8 cellular contexts compared by ENCODE assay signal in genomic region chr16:57446530-57447141, GRCh38. TPM values are rescaled to one million over a fixed set of nuclear protein-coding genes. Genes with fewer than 3 reads are reported as not detected.
DNase-seq lines count a peak whose midpoint lies in the region; ATAC-seq and TF ChIP-seq lines count a peak whose summit lies in the region.

No MANE protein-coding gene starts in this region.

- H2AFZ ChIP-seq in neural progenitor cell (replicated peaks): peak overlapping the region; percentile 80

- H3K4me1 ChIP-seq in neural progenitor cell: no peaks in the 10 kb centered on the region

- H3F3A ChIP-seq in neural progenitor cell (ENCODE audit: low read depth): no peaks in the 10 kb centered on the region

- H3K4me3 ChIP-seq in fibroblast of the aortic adventitia (ENCODE audit: low read depth, low read length) (peak overlapping the region; percentile 97), neural progenitor cell (peak overlapping the region; percentile 91)

- POLR2A ChIA-PET in activated CD8-positive, alpha-beta T cell treated with anti-CD3 and anti-CD28 coated beads for 36 hours (lab: Charles Lee): interaction anchor here (0.6 to 3.2 kb wide), 19 partner anchors 8 to 451 kb away, joined by 3 to 20 read pairs (median 6); partner anchors contain the start of genes DOK4 and POLR2C

- H4K20me1 ChIP-seq in neural progenitor cell (ENCODE audit: low read depth): no peaks in the 10 kb centered on the region

- ATAC-seq in activated CD8-positive, alpha-beta T cell treated with anti-CD3 and anti-CD28 coated beads for 36 hours: peak; percentile 29
- ATAC-seq in GM19328 (IDR thresholded peaks at IDR 0.05; ENCODE audit: unreplicated experiment): no peak

- H3K4me2 ChIP-seq in neural progenitor cell: peak overlapping the region; percentile 92

- H3K9me3 Mint-ChIP-seq in HFFc6: no peaks in the 10 kb centered on the region
- H3K9me3 Mint-ChIP-seq in activated CD8-positive, alpha-beta T cell treated with anti-CD3 and anti-CD28 coated beads for 36 hours: peaks cover 1% of the 10 kb centered on the region
- no peaks in the 10 kb centered on the region for H3K9me3 Mint-ChIP-seq in neural progenitor cell

- H3K27ac Mint-ChIP-seq in HFFc6 (peak overlapping the region; percentile 90), neural progenitor cell (peak overlapping the region; percentile 94)
- H3K27ac Mint-ChIP-seq in activated CD8-positive, alpha-beta T cell treated with anti-CD3 and anti-CD28 coated beads for 36 hours: peak overlapping the region; percentile 91

- H3K4me1 Mint-ChIP-seq in HFFc6 (ENCODE audit: low read depth) (peaks cover 31% of the 10 kb centered on the region), neural progenitor cell (peaks cover 17% of the 10 kb centered on the region)
- peaks cover 47% of the 10 kb centered on the region for H3K4me1 Mint-ChIP-seq in activated CD8-positive, alpha-beta T cell treated with anti-CD3 and anti-CD28 coated beads for 36 hours (ENCODE audit: low read depth)

- peak overlapping the region; percentile 88 for H3K9ac ChIP-seq in neural progenitor cell

- H3K36me3 Mint-ChIP-seq in HFFc6 (ENCODE audit: low read depth) (peaks cover 8% of the 10 kb centered on the region; the same call in 1 of the 2 replicates), neural progenitor cell (peaks cover 12% of the 10 kb centered on the region)
- peaks cover 29% of the 10 kb centered on the region for H3K36me3 Mint-ChIP-seq in activated CD8-positive, alpha-beta T cell treated with anti-CD3 and anti-CD28 coated beads for 36 hours (ENCODE audit: low read depth)

- intact Hi-C loops in activated CD8-positive, alpha-beta T cell treated with anti-CD3 and anti-CD28 coated beads for 36 hours (cut with micrococcal nuclease): no loop called here

- DNase-seq in SIG-M5 treated with dmso at 0.1 percent for 504 hours (lab: John Stamatoyannopoulos, UW; ENCODE audit: unreplicated experiment): peak; percentile 10
- DNase-seq in SIG-M5 (lab: John Stamatoyannopoulos, UW): no peak
- peak; percentile 10 for DNase-seq in HFFc6
- DNase-seq in NAMALWA (ENCODE audit: low spot score): peak; percentile 76
- DNase-seq in activated CD8-positive, alpha-beta T cell treated with anti-CD3 and anti-CD28 coated beads for 36 hours: peak; percentile 37
- DNase-seq in fibroblast of the aortic adventitia (ENCODE audit: low read depth): peak; percentile 35
- no peak for DNase-seq in neural progenitor cell (ENCODE audit: low spot score)

- peaks cover 57% of the 10 kb centered on the region for H3K79me2 ChIP-seq in neural progenitor cell (ENCODE audit: low read depth)

- H3K27me3 Mint-ChIP-seq in HFFc6 (ENCODE audit: insufficient read depth) (no peaks in the 10 kb centered on the region; the same call in 1 of the 2 replicates), neural progenitor cell (ENCODE audit: insufficient read depth, low read depth) (peaks cover 2% of the 10 kb centered on the region)
- H3K27me3 Mint-ChIP-seq in activated CD8-positive, alpha-beta T cell treated with anti-CD3 and anti-CD28 coated beads for 36 hours: no peaks in the 10 kb centered on the region

- no peaks in the 10 kb centered on the region for H3K36me3 ChIP-seq in neural progenitor cell

- CTCF ChIA-PET in activated CD8-positive, alpha-beta T cell treated with anti-CD3 and anti-CD28 coated beads for 36 hours (lab: Charles Lee): interaction anchor here (0.8 to 4.9 kb wide), 11 partner anchors 8 to 202 kb away, joined by 3 to 40 read pairs (median 7); partner anchors contain the start of gene POLR2C

- no peak overlapping the region for H3K27ac ChIP-seq in neural progenitor cell

- H3K4me3 Mint-ChIP-seq in HFFc6: peak overlapping the region; percentile 98
- H3K4me3 Mint-ChIP-seq in activated CD8-positive, alpha-beta T cell treated with anti-CD3 and anti-CD28 coated beads for 36 hours: peak overlapping the region; percentile 94
- H3K4me3 Mint-ChIP-seq in neural progenitor cell: peak overlapping the region; percentile 95

- H3K27me3 ChIP-seq in neural progenitor cell: no peaks in the 10 kb centered on the region

- H3K9me3 ChIP-seq in neural progenitor cell (ENCODE audit: low read depth): no peaks in the 10 kb centered on the region

- TF ChIP-seq CTCF in HFFc6 (IDR thresholded peaks at IDR 0.05) (no peak), fibroblast of the aortic adventitia (IDR thresholded peaks at IDR 0.05; ENCODE audit: insufficient read depth, low read length) (no peak), neural progenitor cell (IDR thresholded peaks at IDR 0.05) (no peak)
- TF ChIP-seq CTCF in activated CD8-positive, alpha-beta T cell treated with anti-CD3 and anti-CD28 coated beads for 36 hours (IDR thresholded peaks at IDR 0.05): no peak

RNA-seq across cellular contexts. Expression of gene CIAPIN1, which starts 0.5 kb away (rescaled TPM):
- total RNA-seq in HFFc6 (2021; fragmentation: NEBNext Ultra II Directional; extraction: Animal tissue kit (Norgen Biotek cat#: 25700)): 10 to 100 TPM; 37.5 to 49.0 (median 46.8) TPM
- total RNA-seq in activated CD8-positive, alpha-beta T cell treated with anti-CD3 and anti-CD28 coated beads for 36 hours: 10 to 100 TPM; 53.3 to 53.4 TPM
- total RNA-seq in fibroblast of the aortic adventitia (ENCODE audit: low replicate concordance) (39.3 and 53.9 TPM in 2 replicates), neural progenitor cell (ENCODE audit: low replicate concordance) (89.2 and 95.9 TPM in 2 replicates)

RNA-seq across cellular contexts. Expression of gene COQ9, which starts 0.6 kb away (rescaled TPM):
- 10 to 100 TPM; 28.0 to 34.2 (median 30.7) TPM for total RNA-seq in HFFc6 (2021; fragmentation: NEBNext Ultra II Directional; extraction: Animal tissue kit (Norgen Biotek cat#: 25700))
- 10 to 100 TPM; 39.3 to 39.6 TPM for total RNA-seq in activated CD8-positive, alpha-beta T cell treated with anti-CD3 and anti-CD28 coated beads for 36 hours
- total RNA-seq in fibroblast of the aortic adventitia (ENCODE audit: low replicate concordance): 30.9 and 40.0 TPM in 2 replicates
- 20.2 and 20.3 TPM in 2 replicates for total RNA-seq in neural progenitor cell (ENCODE audit: low replicate concordance)

RNA-seq across cellular contexts. Expression of gene POLR2C, which starts 15.8 kb away (rescaled TPM):
- total RNA-seq in HFFc6 (2021; fragmentation: NEBNext Ultra II Directional; extraction: Animal tissue kit (Norgen Biotek cat#: 25700)): 10 to 100 TPM; 66.0 to 79.4 (median 71.3) TPM
- 10 to 100 TPM; 62.4 to 63.0 TPM for total RNA-seq in activated CD8-positive, alpha-beta T cell treated with anti-CD3 and anti-CD28 coated beads for 36 hours
- total RNA-seq in fibroblast of the aortic adventitia (ENCODE audit: low replicate concordance): 26.1 and 76.6 TPM in 2 replicates
- 58.4 and 97.4 TPM in 2 replicates for total RNA-seq in neural progenitor cell (ENCODE audit: low replicate concordance)

RNA-seq across cellular contexts. Expression of gene DOK4, which starts 39.7 kb away (rescaled TPM):
- 10 to 100 TPM; 24.4 to 28.9 (median 24.9) TPM for total RNA-seq in HFFc6 (2021; fragmentation: NEBNext Ultra II Directional; extraction: Animal tissue kit (Norgen Biotek cat#: 25700))
- 1 to 10 TPM; 4.6 to 5.1 TPM for total RNA-seq in activated CD8-positive, alpha-beta T cell treated with anti-CD3 and anti-CD28 coated beads for 36 hours
- total RNA-seq in fibroblast of the aortic adventitia (ENCODE audit: low replicate concordance): 19.5 and 29.6 TPM in 2 replicates
- total RNA-seq in neural progenitor cell (ENCODE audit: low replicate concordance): 10.5 and 27.4 TPM in 2 replicates

RNA-seq across cellular contexts. Expression of gene CCL17, which starts 42.1 kb away (rescaled TPM):
- not detected for total RNA-seq in HFFc6 (2021; fragmentation: NEBNext Ultra II Directional; extraction: Animal tissue kit (Norgen Biotek cat#: 25700))
- 1 to 10 TPM; 2.1 to 2.9 TPM for total RNA-seq in activated CD8-positive, alpha-beta T cell treated with anti-CD3 and anti-CD28 coated beads for 36 hours
- total RNA-seq in fibroblast of the aortic adventitia (ENCODE audit: low replicate concordance): not detected in 2 replicates
- not detected in 2 replicates for total RNA-seq in neural progenitor cell (ENCODE audit: low replicate concordance)

Comparison
In these comparisons a context has a peak if more than half of its experiments do, and no peak if none do; other contexts are left out.
1. DNase-seq: peak in SIG-M5 treated with dmso at 0.1 percent for 504 hours (single experiment), HFFc6 (single experiment), NAMALWA (single experiment), activated CD8-positive, alpha-beta T cell treated with anti-CD3 and anti-CD28 coated beads for 36 hours (single experiment) and fibroblast of the aortic adventitia (single experiment); none in SIG-M5 (single experiment) and neural progenitor cell (single experiment).
2. Peak in every context shown above with its lines, with median percentiles within 50 percentile points of each other: H3K27ac Mint-ChIP-seq and H3K4me3 Mint-ChIP-seq.